1 cellular context compared by ENCODE assay signal in genomic region chr2:187918996-187919821, GRCh38.
TF ChIP-seq lines count a peak whose summit lies in the region.

No MANE protein-coding gene starts in this region.

TF ChIP-seq in H1, 55 proteins besides CTCF, POLR2A, EP300 and RAD21 (continued from another document):
- TF ChIP-seq CHD7 (IDR thresholded peaks at IDR 0.05; ENCODE audit: insufficient replicate concordance, low read length) (no peak), SP1 (IDR thresholded peaks at IDR 0.05; ENCODE audit: low read depth, low read length) (no peak)
TF ChIP-seq in H1: peak in this region for 0.
